ENCODE assay signal across 8 cellular contexts in genomic region chr2:164061129-164061746, GRCh38.
A peak's percentile ranks its signal among the peaks of the same experiment; 100 is the strongest.
DNase-seq lines count a peak whose midpoint lies in the region; ATAC-seq, FAIRE-seq and TF ChIP-seq lines count a peak whose summit lies in the region.

No MANE protein-coding gene starts in this region.

- H3K4me1 ChIP-seq in Panc1 (ENCODE audit: control insufficient read depth, insufficient read depth, low read length) (no peaks in the 10 kb centered on the region), parathyroid adenoma (no peaks in the 10 kb centered on the region)

- H3K4me3 ChIP-seq in AG09309 (ENCODE audit: control insufficient read depth, low read depth, low read length) (no peak overlapping the region), Panc1 (ENCODE audit: low read depth in 2 of 2, low read length in 2 of 2) (no peak overlapping the region), parathyroid adenoma (ENCODE audit: low read depth, low read length) (no peak overlapping the region), lower leg skin (ENCODE audit: low read depth, poor library complexity, severe bottlenecking) (no peak overlapping the region)

- no peak for TF ChIP-seq POLR2A in lower leg skin (IDR thresholded peaks at IDR 0.05)

- H3K9me3 ChIP-seq in Panc1 (ENCODE audit: control insufficient read depth, insufficient read depth, low read depth, low read length) (no peaks in the 10 kb centered on the region), parathyroid adenoma (ENCODE audit: control insufficient read depth, low read length) (no peaks in the 10 kb centered on the region)

- FAIRE-seq in GM18507 (lab: Jason Lieb, UNC) = peak; percentile 79

- H3K36me3 ChIP-seq in Panc1 (ENCODE audit: control insufficient read depth, insufficient read depth, low read length) (no peaks in the 10 kb centered on the region), parathyroid adenoma (ENCODE audit: control insufficient read depth, insufficient read depth, low read length) (no peaks in the 10 kb centered on the region)

- CTCF ChIA-PET in Panc1 (lab: Charles Lee) = interaction anchor here (1.0 kb wide), 1 partner anchor 327 kb away, joined by 3 read pairs; no protein-coding TSS in a partner anchor

- DNase-seq in AG09309 (ENCODE audit: low read depth) = no peak
- peak; percentile 7 for DNase-seq in GM18507 (ENCODE audit: extremely low spot score, insufficient read length, low read depth)
- peak; percentile 20 for DNase-seq in Panc1 (ENCODE audit: low read depth, low spot score)
- DNase-seq in fibroblast of peridontal ligament (ENCODE audit: extremely low read depth) = peak; percentile 53
- DNase-seq in activated T-cell treated with anti-CD3 and anti-CD28 coated beads, Interleukin-2, amount 50 U/mL, for 48 hours = no peak
- DNase-seq in lower leg skin (ENCODE audit: low spot score in 2 of 2) = no peak

- H3K27me3 ChIP-seq in Panc1 (ENCODE audit: control insufficient read depth, insufficient read depth, low read length) (no peaks in the 10 kb centered on the region), parathyroid adenoma (ENCODE audit: control insufficient read depth, insufficient read depth, low read length) (no peaks in the 10 kb centered on the region)

- in situ Hi-C loops in Panc1 (cut with HindIII; ENCODE audit: low pct_unique_long_range_greater_than_20kb, low sequenced_read_pairs) = no loop called here

- POLR2A ChIA-PET in Panc1 (lab: Charles Lee) = no interaction called here

- no peak overlapping the region for H2AFZ ChIP-seq in parathyroid adenoma

- intact Hi-C loops in Panc1 (cut with micrococcal nuclease; ENCODE audit: unreplicated experiment) = loop anchor here (5.0 to 10.0 kb wide), 2 partner anchors 329 to 876 kb away; no protein-coding TSS in a partner anchor
- intact Hi-C loops in lower leg skin (cut with DNase I; ENCODE audit: low total_unique reads) = loop anchor here (10.0 kb wide), 1 partner anchor 716 kb away; no protein-coding TSS in a partner anchor

- WGBS in lower leg skin, 2 donors = 23 to 26% methylated on average over 2 of the region's 2 CpGs

- peak; percentile 70 for TF ChIP-seq CTCF in AG09309 (IDR thresholded peaks at IDR 0.05; ENCODE audit: control insufficient read depth, insufficient read depth, low read depth, low read length, missing control alignments)
- TF ChIP-seq CTCF in Panc1 (IDR thresholded peaks at IDR 0.05) = peak; percentile 65
- TF ChIP-seq CTCF in parathyroid adenoma (IDR thresholded peaks at IDR 0.05) = peak; percentile 66
- no peak for TF ChIP-seq CTCF in lower leg skin (IDR thresholded peaks at IDR 0.05)

- BruUV-seq in Panc1 (replicated peaks; lab: Mats Ljungman, UMichigan) = no TSS peak

- peak overlapping the region; percentile 3; the same call in 1 of the 2 replicates for H3K27ac ChIP-seq in Panc1 (ENCODE audit: low read length)
- no peak overlapping the region for H3K27ac ChIP-seq in parathyroid adenoma

- no peak overlapping the region for H3K9ac ChIP-seq in parathyroid adenoma

- ATAC-seq in HG03159 (IDR thresholded peaks at IDR 0.05; ENCODE audit: unreplicated experiment) = peak; percentile 71
- no peak for ATAC-seq in Panc1

- no peak overlapping the region for H3K4me2 ChIP-seq in parathyroid adenoma (ENCODE audit: low read length)

- H3K79me2 ChIP-seq in parathyroid adenoma = no peaks in the 10 kb centered on the region

Comparison
In these comparisons a context has a peak if more than half of its experiments do, and no peak if none do; other contexts are left out.
1. DNase-seq: peak in GM18507 (single experiment), Panc1 (single experiment) and fibroblast of peridontal ligament (single experiment); none in AG09309 (single experiment), activated T-cell treated with anti-CD3 and anti-CD28 coated beads, Interleukin-2, amount 50 U/mL, for 48 hours (0 of 2) and lower leg skin (0 of 2).
2. CTCF ChIP-seq: peak in AG09309 (single experiment), Panc1 (single experiment) and parathyroid adenoma (single experiment); none in lower leg skin (0 of 3).